1 cellular context compared by ENCODE assay signal in the genomic region with DNA sequence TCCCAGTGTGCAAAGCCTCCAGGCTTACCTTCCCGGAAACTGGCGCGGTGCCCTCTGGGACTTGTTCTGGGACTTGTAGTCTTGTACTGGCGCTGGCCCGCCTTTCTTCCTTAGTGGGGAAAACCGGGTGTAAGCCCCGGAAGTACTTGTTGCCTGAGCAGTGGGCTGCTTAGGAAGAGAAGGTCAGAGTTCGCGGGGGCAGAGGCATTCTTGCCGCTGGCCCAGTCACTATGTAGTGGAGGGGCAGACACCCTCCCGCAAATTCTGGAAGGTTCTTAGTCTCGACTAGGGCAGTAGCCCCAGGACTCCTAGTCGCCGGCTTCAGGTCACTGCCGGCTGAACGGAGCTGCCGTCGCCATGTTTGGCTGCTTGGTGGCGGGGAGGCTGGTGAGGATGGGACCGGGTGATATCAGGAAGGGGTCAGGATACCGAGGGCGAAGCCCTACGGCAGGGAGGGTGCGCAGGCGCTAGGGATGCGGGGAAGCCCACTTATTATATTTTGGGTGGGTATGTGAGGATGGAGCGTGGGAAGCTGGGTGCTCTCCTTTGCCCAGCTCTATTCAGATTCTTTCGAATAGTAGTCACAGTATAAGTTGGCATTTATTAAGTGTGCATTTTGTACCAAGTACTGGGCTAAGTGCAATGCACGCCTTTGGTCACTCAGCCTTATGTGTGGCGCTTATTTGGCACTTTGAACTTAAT.
TF ChIP-seq lines count a peak whose summit lies in the region.

A gene with protein sequence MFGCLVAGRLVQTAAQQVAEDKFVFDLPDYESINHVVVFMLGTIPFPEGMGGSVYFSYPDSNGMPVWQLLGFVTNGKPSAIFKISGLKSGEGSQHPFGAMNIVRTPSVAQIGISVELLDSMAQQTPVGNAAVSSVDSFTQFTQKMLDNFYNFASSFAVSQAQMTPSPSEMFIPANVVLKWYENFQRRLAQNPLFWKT (plus strand): TSS at position 149 of the 702 bp plus-strand sequence. CDS start 209 bp downstream, at position 358.

TF ChIP-seq in HepG2, 621 proteins besides CTCF, POLR2A, EP300 and RAD21 (continued from another document):
- TF ChIP-seq, protein P1, sequence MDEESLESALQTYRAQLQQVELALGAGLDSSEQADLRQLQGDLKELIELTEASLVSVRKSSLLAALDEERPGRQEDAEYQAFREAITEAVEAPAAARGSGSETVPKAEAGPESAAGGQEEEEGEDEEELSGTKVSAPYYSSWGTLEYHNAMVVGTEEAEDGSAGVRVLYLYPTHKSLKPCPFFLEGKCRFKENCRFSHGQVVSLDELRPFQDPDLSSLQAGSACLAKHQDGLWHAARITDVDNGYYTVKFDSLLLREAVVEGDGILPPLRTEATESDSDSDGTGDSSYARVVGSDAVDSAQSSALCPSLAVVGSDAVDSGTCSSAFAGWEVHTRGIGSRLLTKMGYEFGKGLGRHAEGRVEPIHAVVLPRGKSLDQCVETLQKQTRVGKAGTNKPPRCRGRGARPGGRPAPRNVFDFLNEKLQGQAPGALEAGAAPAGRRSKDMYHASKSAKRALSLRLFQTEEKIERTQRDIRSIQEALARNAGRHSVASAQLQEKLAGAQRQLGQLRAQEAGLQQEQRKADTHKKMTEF (CRISPR knock-in tag; IDR thresholded peaks at IDR 0.05): peak; percentile 95
- TF ChIP-seq ZNF615 (CRISPR knock-in tag; IDR thresholded peaks at IDR 0.05; ENCODE audit: borderline replicate concordance): no peak
- no peak for TF ChIP-seq RFX1 (IDR thresholded peaks at IDR 0.05)
- TF ChIP-seq NFKB2 (CRISPR knock-in tag; IDR thresholded peaks at IDR 0.05; ENCODE audit: borderline replicate concordance): peak; percentile 88; the same call in 1 of the 2 replicates
- TF ChIP-seq MBD4 (IDR thresholded peaks at IDR 0.05; ENCODE audit: borderline replicate concordance, low read length): no peak
- no peak for TF ChIP-seq ZNF253 (CRISPR knock-in tag; IDR thresholded peaks at IDR 0.05; ENCODE audit: borderline replicate concordance)
- TF ChIP-seq ZFP36L1 (CRISPR knock-in tag; IDR thresholded peaks at IDR 0.05): no peak; the same call in 1 of the 2 replicates
- TF ChIP-seq IRX3 (CRISPR knock-in tag; IDR thresholded peaks at IDR 0.05; ENCODE audit: borderline replicate concordance, low read depth): no peak
- peak; percentile 92; the same call in 1 of the 2 replicates for TF ChIP-seq ELF4 (CRISPR knock-in tag; IDR thresholded peaks at IDR 0.05; ENCODE audit: borderline replicate concordance)
- peak; percentile 83 for TF ChIP-seq HOXA3 (CRISPR knock-in tag; IDR thresholded peaks at IDR 0.05)
- peak; percentile 67 for TF ChIP-seq SP4 (CRISPR knock-in tag; IDR thresholded peaks at IDR 0.05)
- TF ChIP-seq ZNF776 (CRISPR knock-in tag; IDR thresholded peaks at IDR 0.05): 0 out of 2 replicates have a peak, but pooled peaks have one; percentile 33
- TF ChIP-seq DRAP1 (CRISPR knock-in tag; IDR thresholded peaks at IDR 0.05): peak; percentile 66; the same call in 1 of the 2 replicates
- TF ChIP-seq ZNF556 (CRISPR knock-in tag; IDR thresholded peaks at IDR 0.05; ENCODE audit: borderline replicate concordance): peak; percentile 93; the same call in 1 of the 2 replicates
- TF ChIP-seq RARA (CRISPR knock-in tag; IDR thresholded peaks at IDR 0.05): 0 out of 2 replicates have a peak, but pooled peaks have one; percentile 45
- TF ChIP-seq YEATS4 (CRISPR knock-in tag; IDR thresholded peaks at IDR 0.05; ENCODE audit: borderline replicate concordance): peak; percentile 56; the same call in 1 of the 2 replicates
- no peak; the same call in 1 of the 2 replicates for TF ChIP-seq NKX3-1 (CRISPR knock-in tag; IDR thresholded peaks at IDR 0.05)
- no peak for TF ChIP-seq TEF (CRISPR knock-in tag; IDR thresholded peaks at IDR 0.05)
- peak; percentile 66 for TF ChIP-seq HDAC1 (CRISPR knock-in tag; IDR thresholded peaks at IDR 0.05)
- TF ChIP-seq ZNF276 (CRISPR knock-in tag; IDR thresholded peaks at IDR 0.05; ENCODE audit: low read depth): no peak
- no peak for TF ChIP-seq MED8 (CRISPR knock-in tag; IDR thresholded peaks at IDR 0.05; ENCODE audit: insufficient replicate concordance)
- TF ChIP-seq, protein P2, sequence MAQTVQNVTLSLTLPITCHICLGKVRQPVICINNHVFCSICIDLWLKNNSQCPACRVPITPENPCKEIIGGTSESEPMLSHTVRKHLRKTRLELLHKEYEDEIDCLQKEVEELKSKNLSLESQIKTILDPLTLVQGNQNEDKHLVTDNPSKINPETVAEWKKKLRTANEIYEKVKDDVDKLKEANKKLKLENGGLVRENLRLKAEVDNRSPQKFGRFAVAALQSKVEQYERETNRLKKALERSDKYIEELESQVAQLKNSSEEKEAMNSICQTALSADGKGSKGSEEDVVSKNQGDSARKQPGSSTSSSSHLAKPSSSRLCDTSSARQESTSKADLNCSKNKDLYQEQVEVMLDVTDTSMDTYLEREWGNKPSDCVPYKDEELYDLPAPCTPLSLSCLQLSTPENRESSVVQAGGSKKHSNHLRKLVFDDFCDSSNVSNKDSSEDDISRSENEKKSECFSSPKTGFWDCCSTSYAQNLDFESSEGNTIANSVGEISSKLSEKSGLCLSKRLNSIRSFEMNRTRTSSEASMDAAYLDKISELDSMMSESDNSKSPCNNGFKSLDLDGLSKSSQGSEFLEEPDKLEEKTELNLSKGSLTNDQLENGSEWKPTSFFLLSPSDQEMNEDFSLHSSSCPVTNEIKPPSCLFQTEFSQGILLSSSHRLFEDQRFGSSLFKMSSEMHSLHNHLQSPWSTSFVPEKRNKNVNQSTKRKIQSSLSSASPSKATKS (CRISPR knock-in tag; IDR thresholded peaks at IDR 0.05): 0 out of 2 replicates have a peak, but pooled peaks have one; percentile 71
- no peak for TF ChIP-seq ZNF513 (CRISPR knock-in tag; conservative IDR thresholded peaks at IDR 0.05)
- peak; percentile 30; the same call in 1 of the 2 replicates for TF ChIP-seq MTA1 (CRISPR knock-in tag; IDR thresholded peaks at IDR 0.05; ENCODE audit: borderline replicate concordance)
- peak; percentile 48; the same call in 1 of the 2 replicates for TF ChIP-seq SOX5 (CRISPR knock-in tag; IDR thresholded peaks at IDR 0.05; ENCODE audit: borderline replicate concordance)
